10 cellular contexts compared by ENCODE assay signal in the genomic region with DNA sequence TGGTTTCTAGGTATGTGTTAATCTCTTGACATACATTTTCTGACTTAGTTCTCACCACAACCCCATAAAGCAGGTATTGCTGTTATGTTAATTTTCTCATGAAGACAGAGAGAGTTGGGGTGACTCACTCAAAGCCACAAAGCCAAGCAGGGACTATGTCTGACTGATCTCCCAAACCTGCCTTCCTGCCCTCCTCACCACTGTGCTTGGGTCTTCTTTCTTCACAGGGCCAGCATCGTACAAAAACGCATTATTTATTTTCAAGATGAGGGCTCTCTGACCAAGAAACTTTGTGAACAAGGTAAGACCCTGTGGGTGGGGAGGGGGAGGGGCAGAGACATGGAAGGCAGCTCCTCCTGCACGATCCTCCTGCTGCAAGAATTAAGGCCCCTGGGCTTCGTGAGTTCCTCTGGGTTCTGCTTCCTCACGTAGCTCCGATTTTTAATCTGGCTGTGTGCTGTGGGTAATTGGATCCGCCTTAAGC.
DNase-seq lines count a peak whose midpoint lies in the region; ATAC-seq, FAIRE-seq and TF ChIP-seq lines count a peak whose summit lies in the region.
"Had no signal": no experiment of that assay in that cellular context is flagged by ENCODE, and none has a peak within 500 bp of the region (broad histone marks: within the 10 kb centered on the region; RNA-seq: fewer than 3 reads in every experiment).

No MANE protein-coding gene starts in this region.

- H3K79me2 ChIP-seq in hepatocyte, result no peaks in the 10 kb centered on the region

- CTCF ChIA-PET in activated CD4-positive, alpha-beta T cell treated with anti-CD3 and anti-CD28 coated beads for 36 hours (lab: Charles Lee), result interaction anchor here (0.6 to 1.4 kb wide), 4 partner anchors 20 to 741 kb away, joined by 3 read pairs; no protein-coding TSS in a partner anchor

- POLR2A ChIA-PET in activated CD4-positive, alpha-beta T cell treated with anti-CD3 and anti-CD28 coated beads for 36 hours (lab: Charles Lee), result no interaction called here

- H3K4me2 ChIP-seq in hepatocyte, result no peak overlapping the region

- H3K27ac ChIP-seq in hepatocyte, result no peak overlapping the region

- H3K4me3 Mint-ChIP-seq in activated CD4-positive, alpha-beta T cell treated with anti-CD3 and anti-CD28 coated beads for 36 hours, result peak overlapping the region; percentile 37

- WGBS in hepatocyte (ENCODE audit: low lambda C conversion rate, missing lambda C conversion rate), result 79% methylated on average over 7 of the region's 7 CpGs

- no peaks in the 10 kb centered on the region for H3K9me3 Mint-ChIP-seq in activated CD4-positive, alpha-beta T cell treated with anti-CD3 and anti-CD28 coated beads for 36 hours (ENCODE audit: low read depth)

- H3K4me1 ChIP-seq in hepatocyte (ENCODE audit: insufficient read depth), result peaks cover 3% of the 10 kb centered on the region

- intact Hi-C loops in activated CD4-positive, alpha-beta T cell treated with anti-CD3 and anti-CD28 coated beads for 36 hours (cut with DNase I, micrococcal nuclease), result loop anchor here (1.0 to 10.0 kb wide), 9 partner anchors 30 to 800 kb away; partner anchors contain the start of genes BMAL1 (in 1 of the 2), BTBD10 (in 1 of the 2) and FAR1 (in 1 of the 2)

- TF ChIP-seq CTCF in bronchial epithelial cell (IDR thresholded peaks at IDR 0.05; ENCODE audit: insufficient read depth, low read length, severe bottlenecking) (no peak), hepatocyte (IDR thresholded peaks at IDR 0.05; ENCODE audit: poor library complexity) (no peak)

- H3K4me3 ChIP-seq in bronchial epithelial cell (ENCODE audit: low read depth, low read length) (no peak overlapping the region), hepatocyte (no peak overlapping the region)

- DNase-seq in H4 (ENCODE audit: low spot score) (peak; percentile 52), bronchial epithelial cell (ENCODE audit: low read depth) (peak; percentile 72), hepatocyte (ENCODE audit: low spot score) (no peak), NCI-H187 treated with DMSO at 0.1 percent for 48 hours (lab: John Stamatoyannopoulos, UW) (no peak), NCI-H774 (lab: John Stamatoyannopoulos, UW) (no peak)
- peak; percentile 82 for DNase-seq in activated CD4-positive, alpha-beta T cell treated with anti-CD3 and anti-CD28 coated beads for 36 hours
- peak; percentile 39 for DNase-seq in stimulated activated CD4-positive, alpha-beta T cell treated with anti-CD3 and anti-CD28 coated beads, Interleukin-4, amount 100 ng/mL, for 1 hour

- no peak for FAIRE-seq in bronchial epithelial cell (lab: Jason Lieb, UNC)
- FAIRE-seq: TTC549 had no signal

- peak; percentile 96 for ATAC-seq in activated CD4-positive, alpha-beta T cell treated with anti-CD3 and anti-CD28 coated beads for 36 hours
- ATAC-seq in GM21447 (IDR thresholded peaks at IDR 0.05; ENCODE audit: unreplicated experiment), result no peak
- ATAC-seq: left colon had no signal

- no peak overlapping the region for H2AFZ ChIP-seq in hepatocyte

- peak overlapping the region; percentile 37 for H3K27ac Mint-ChIP-seq in activated CD4-positive, alpha-beta T cell treated with anti-CD3 and anti-CD28 coated beads for 36 hours

- H3K4me1 Mint-ChIP-seq in activated CD4-positive, alpha-beta T cell treated with anti-CD3 and anti-CD28 coated beads for 36 hours, result peaks cover 58% of the 10 kb centered on the region

- peaks cover 3% of the 10 kb centered on the region for H3K27me3 ChIP-seq in bronchial epithelial cell (ENCODE audit: control insufficient read depth, insufficient read depth, low read length)
- H3K27me3 ChIP-seq in hepatocyte, result no peaks in the 10 kb centered on the region

- no peaks in the 10 kb centered on the region for H3K9me2 ChIP-seq in hepatocyte (replicated peaks; ENCODE audit: insufficient read depth)

- H3K36me3 Mint-ChIP-seq in activated CD4-positive, alpha-beta T cell treated with anti-CD3 and anti-CD28 coated beads for 36 hours (ENCODE audit: low read depth), result no peaks in the 10 kb centered on the region

- H3K9me3 ChIP-seq in hepatocyte (ENCODE audit: low read depth), result no peaks in the 10 kb centered on the region

- H3K36me3 ChIP-seq in bronchial epithelial cell (ENCODE audit: control insufficient read depth, insufficient read depth, low read length) (no peaks in the 10 kb centered on the region), hepatocyte (replicated peaks; ENCODE audit: insufficient read depth, low read depth) (no peaks in the 10 kb centered on the region)

- no peaks in the 10 kb centered on the region for H4K20me1 ChIP-seq in hepatocyte (ENCODE audit: insufficient read depth, poor library complexity, severe bottlenecking)

- no peaks in the 10 kb centered on the region for H3K27me3 Mint-ChIP-seq in activated CD4-positive, alpha-beta T cell treated with anti-CD3 and anti-CD28 coated beads for 36 hours

Comparison
In these comparisons a context has a peak if more than half of its experiments do, and no peak if none do; other contexts are left out.
1. DNase-seq: peak in H4 (single experiment), activated CD4-positive, alpha-beta T cell treated with anti-CD3 and anti-CD28 coated beads for 36 hours (single experiment), bronchial epithelial cell (single experiment) and stimulated activated CD4-positive, alpha-beta T cell treated with anti-CD3 and anti-CD28 coated beads, Interleukin-4, amount 100 ng/mL, for 1 hour (single experiment); none in hepatocyte (single experiment), NCI-H187 treated with DMSO at 0.1 percent for 48 hours (single experiment) and NCI-H774 (single experiment).